ENCODE assay signal across 8 cellular contexts in the genomic region with DNA sequence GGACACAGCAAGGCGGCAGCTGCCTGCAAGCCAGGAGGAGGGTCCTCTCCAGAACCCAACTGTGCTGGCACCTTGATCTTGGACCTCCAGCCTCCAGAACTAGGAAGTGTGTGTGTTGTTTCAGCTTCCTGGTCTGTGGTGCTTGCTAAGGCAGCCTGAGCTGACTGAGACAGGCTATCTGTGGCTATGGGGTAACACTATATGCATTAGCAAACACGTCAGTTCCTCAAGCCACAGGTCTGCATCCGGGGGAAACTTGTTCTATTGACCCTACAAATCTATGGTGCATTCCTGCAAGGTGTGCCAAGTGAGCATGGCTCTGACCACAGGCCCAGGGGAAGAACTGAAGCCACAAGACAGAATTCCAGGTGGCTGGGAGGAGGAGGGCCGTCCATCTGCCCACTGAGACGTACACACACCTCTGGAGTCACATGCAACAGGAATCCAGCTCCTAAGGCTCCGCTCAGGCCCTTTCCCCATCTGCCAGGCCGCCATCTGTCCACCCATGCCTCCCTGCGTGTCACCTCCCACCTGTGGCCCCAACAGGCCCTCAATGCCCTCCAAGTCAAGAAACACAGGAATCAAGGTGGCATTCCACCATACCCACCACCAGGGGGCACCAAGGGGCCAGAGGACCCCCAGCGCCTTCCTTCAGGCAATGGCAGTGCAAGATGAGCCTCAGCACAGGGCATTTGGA.
DNase-seq lines count a peak whose midpoint lies in the region; ATAC-seq and TF ChIP-seq lines count a peak whose summit lies in the region.

No MANE protein-coding gene starts in this region.

- peaks cover 23% of the 10 kb centered on the region for H3K4me1 ChIP-seq in mammary epithelial cell (ENCODE audit: insufficient read depth, low read length)

- H3K27ac ChIP-seq in mammary epithelial cell (ENCODE audit: insufficient read depth, low read depth, low read length) = no peak overlapping the region

- in situ Hi-C loops in mammary epithelial cell (cut with MboI; ENCODE audit: low sequenced_read_pairs in 2 of 2) = no loop called here

- no peak overlapping the region for H2AFZ ChIP-seq in mammary epithelial cell (ENCODE audit: low read depth, low read length)

- DNase-seq in AG04449 (ENCODE audit: low read depth, low spot score) (no peak), NCI-H1417 (lab: John Stamatoyannopoulos, UW) (peak; percentile 48 to 84 (median 60)), mammary epithelial cell (peak; percentile 37), kidney tubule cell (ENCODE audit: low spot score) (peak; percentile 65)
- DNase-seq in stimulated activated CD4-positive, alpha-beta T cell treated with anti-CD3 and anti-CD28 coated beads, TNF-alpha, amount 100 ng/mL, for 24 hours (ENCODE audit: low read depth in 3 of 3) = peak; percentile 31 to 65 (median 43)

- no peaks in the 10 kb centered on the region for H3K79me2 ChIP-seq in mammary epithelial cell (ENCODE audit: insufficient read depth, low read length)

- CTCF ChIA-PET in AG04449 (lab: Yijun Ruan, JAX) = interaction anchor here (0.7 to 8.6 kb wide), 15 partner anchors 10 to 228 kb away, joined by 3 to 114 read pairs (median 4); a partner anchor contains a TSS
- CTCF ChIA-PET in mammary epithelial cell (lab: Charles Lee; ENCODE audit: low non-redundant PET) = no interaction called here

- H3K4me2 ChIP-seq in mammary epithelial cell (ENCODE audit: insufficient read depth, low read depth, low read length) = no peak overlapping the region

- POLR2A ChIA-PET in AG04449 (lab: Yijun Ruan, JAX) = no interaction called here

- WGBS in mammary epithelial cell (ENCODE audit: low coverage, missing lambda C conversion rate) = 56% methylated on average over 5 of the region's 9 CpGs

- dilution Hi-C loops in mammary epithelial cell (cut with HindIII; ENCODE audit: low sequenced_read_pairs) = loop anchor here (5.0 kb wide), 1 partner anchor 52 kb away; no protein-coding TSS in a partner anchor

- H3K4me3 ChIP-seq in AG04449 (ENCODE audit: low read depth, low read length) = no peak overlapping the region
- H3K4me3 ChIP-seq in WI38 (ENCODE audit: low read depth, low read length) = no peak overlapping the region
- no peak overlapping the region for H3K4me3 ChIP-seq in mammary epithelial cell (replicated peaks in 1 of 3; ENCODE audit: insufficient read depth in 1 of 3, low read depth in 2 of 3, low read length in 3 of 3)

- intact Hi-C loops in mammary epithelial cell (cut with micrococcal nuclease) = loop anchor here (1.0 to 10.0 kb wide), 3 partner anchors 107 to 250 kb away; a partner anchor contains a TSS

- no peaks in the 10 kb centered on the region for H3K27me3 ChIP-seq in mammary epithelial cell (ENCODE audit: insufficient read depth, low read length)

- TF ChIP-seq CTCF in AG04449 (IDR thresholded peaks at IDR 0.05; ENCODE audit: insufficient read depth, low read length, missing control alignments) = peak; percentile 92
- TF ChIP-seq CTCF in WI38 (IDR thresholded peaks at IDR 0.05; ENCODE audit: low read depth, low read length) = peak; percentile 70
- peak; percentile 70 to 81 for TF ChIP-seq CTCF in mammary epithelial cell (conservative IDR thresholded peaks at IDR 0.05 in 1 of 2, IDR thresholded peaks at IDR 0.05 in 1 of 2; ENCODE audit: extremely low read depth in 1 of 2, insufficient read depth in 1 of 2, low read depth in 1 of 2, low read length in 2 of 2)

- ATAC-seq in GM18861 (IDR thresholded peaks at IDR 0.05; ENCODE audit: unreplicated experiment) = peak; percentile 57
- no peak for ATAC-seq in GM21717 (IDR thresholded peaks at IDR 0.05; ENCODE audit: unreplicated experiment)

- no peaks in the 10 kb centered on the region for H4K20me1 ChIP-seq in mammary epithelial cell (ENCODE audit: insufficient read depth, low read length)

- BruUV-seq in mammary epithelial cell (replicated peaks; lab: Mats Ljungman, UMichigan) = no TSS peak

- H3K36me3 ChIP-seq in mammary epithelial cell (ENCODE audit: insufficient read depth, low read length) = no peaks in the 10 kb centered on the region

- H3K9me3 ChIP-seq in mammary epithelial cell (replicated peaks; ENCODE audit: insufficient read depth, low read length) = no peaks in the 10 kb centered on the region

- no peak overlapping the region for H3K9ac ChIP-seq in mammary epithelial cell (ENCODE audit: insufficient read depth, low read length)
